27 cellular contexts compared by ENCODE assay signal in genomic region chr11:71574418-71574817, GRCh38. TPM values are rescaled to one million over a fixed set of nuclear protein-coding genes. Genes with fewer than 3 reads are reported as not detected.
"Had no signal": no experiment of that assay in that cellular context is flagged by ENCODE, and none has a peak within 500 bp of the region (broad histone marks: within the 10 kb centered on the region; RNA-seq: fewer than 3 reads in every experiment).

No MANE protein-coding gene starts in this region.

- H3K9me3 ChIP-seq: SJCRH30 had no signal

- H3K27ac Mint-ChIP-seq: IgD-negative memory B cell had no signal

- DNase-seq: Kasumi-1, MM.1S, NCI-H1092 treated with DMSO at 0.1 percent for 48 hours, NCI-H1417 treated with DMSO at 0.1 percent for 48 hours, NCI-H146, NCI-H1694 treated with DMSO at 0.1 percent for 48 hours, NCI-H1930, NCI-H2107, NCI-H2171 treated with DMSO at 0.1 percent for 48 hours, NCI-H446, NCI-H510A, NCI-H524 treated with DMSO at 0.1 percent for 48 hours, NCI-H69, PC-3, SHP77 treated with DMSO at 0.1 percent for 48 hours, SJCRH30, T-helper 1 cell, T-helper 2 cell had no signal

- H3K4me3 ChIP-seq: K562, SJCRH30 had no signal

- H3K27ac ChIP-seq: HL-60, KMS-11, RWPE1, SJCRH30 had no signal

- H3K4me1 ChIP-seq: SJCRH30 had no signal

- H3K4me3 Mint-ChIP-seq: IgD-negative memory B cell had no signal

- ATAC-seq: K562, Panc1, PC-3, SK-N-SH treated with all-trans-retinoic acid at 6 μM for 48 hours had no signal

- H3K36me3 ChIP-seq: SJCRH30 had no signal

RNA-seq across cellular contexts. Expression of gene KRTAP5-11, which starts 8.3 kb away (rescaled TPM):
- total RNA-seq: K562, M059J, OCI-LY7, PC-3, SJCRH30 had no signal
- polyA plus RNA-seq: IgD-negative memory B cell, K562 had no signal

RNA-seq across cellular contexts. Expression of gene KRTAP5-10, which starts 9.1 kb away (rescaled TPM):
- total RNA-seq: K562, M059J, OCI-LY7, PC-3, SJCRH30 had no signal
- polyA plus RNA-seq: IgD-negative memory B cell, K562 had no signal

RNA-seq across cellular contexts. Expression of gene KRTAP5-9, which starts 26.2 kb away (rescaled TPM):
- total RNA-seq: K562, M059J, OCI-LY7, PC-3, SJCRH30 had no signal
- polyA plus RNA-seq: IgD-negative memory B cell, K562 had no signal

RNA-seq across cellular contexts. Expression of gene KRTAP5-8, which starts 36.6 kb away (rescaled TPM):
- total RNA-seq: K562, M059J, OCI-LY7, PC-3, SJCRH30 had no signal
- polyA plus RNA-seq: IgD-negative memory B cell, K562 had no signal

RNA-seq across cellular contexts. Expression of gene KRTAP5-7, which starts 47.4 kb away (rescaled TPM):
- total RNA-seq: K562, M059J, OCI-LY7, PC-3, SJCRH30 had no signal
- polyA plus RNA-seq: IgD-negative memory B cell, K562 had no signal
